ENCODE assay signal across 10 cellular contexts in the genomic region with DNA sequence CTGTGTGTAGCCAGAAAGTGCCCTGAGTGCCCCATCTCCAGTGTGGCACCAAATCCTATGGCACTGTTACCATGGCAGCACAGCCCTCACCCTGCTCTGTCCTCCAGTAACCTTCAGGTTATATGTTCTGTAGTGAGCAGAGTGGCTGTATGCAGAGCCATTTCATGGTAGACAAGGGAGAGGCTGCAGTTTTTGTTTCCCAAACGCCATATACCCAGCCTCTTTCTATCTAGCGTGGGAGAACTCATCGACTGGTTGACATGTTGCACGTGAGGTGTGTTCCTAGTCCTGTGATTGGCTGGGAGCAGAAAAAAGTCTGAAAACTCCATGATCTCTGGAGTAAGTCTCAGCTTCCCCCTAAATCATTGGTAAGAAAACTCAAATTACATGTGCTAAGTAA. TPM values are rescaled to one million over a fixed set of nuclear protein-coding genes. Genes with fewer than 3 reads are reported as not detected.
DNase-seq lines count a peak whose midpoint lies in the region; ATAC-seq lines count a peak whose summit lies in the region.
"Had no signal": no experiment of that assay in that cellular context is flagged by ENCODE, and none has a peak within 500 bp of the region (broad histone marks: within the 10 kb centered on the region; RNA-seq: fewer than 3 reads in every experiment).

No MANE protein-coding gene starts in this region.

- peak; percentile 12 for DNase-seq in DMS79 treated with DMSO at 0.1 percent for 48 hours (lab: John Stamatoyannopoulos, UW)
- no peak for DNase-seq in DMS79 (lab: John Stamatoyannopoulos, UW)
- DNase-seq in activated naive CD4-positive, alpha-beta T cell treated with anti-CD3 and anti-CD28 coated beads, Interleukin-2, amount 10 ng/mL, durations not matched to agents 7 days and 5 days = peak; percentile 28
- no peak for DNase-seq in naive B cell
- no peak for DNase-seq in NCI-H446 (lab: John Stamatoyannopoulos, UW)
- no peak for DNase-seq in DMS53 (lab: John Stamatoyannopoulos, UW)
- DNase-seq: GDM1, NCI-H1694 treated with DMSO at 0.1 percent for 48 hours had no signal

- CTCF ChIA-PET in activated naive CD4-positive, alpha-beta T cell treated with anti-CD3 and anti-CD28 coated beads, Interleukin-2, amount 10 ng/mL, durations not matched to agents 7 days and 5 days (lab: Charles Lee) = interaction anchor here (1.2 to 2.8 kb wide), 4 partner anchors 12 to 43 kb away, joined by 4 to 14 read pairs (median 5); a partner anchor contains a TSS

- peaks cover 32% of the 10 kb centered on the region for H3K36me3 Mint-ChIP-seq in activated naive CD4-positive, alpha-beta T cell treated with anti-CD3 and anti-CD28 coated beads, Interleukin-2, amount 10 ng/mL, durations not matched to agents 7 days and 5 days
- peaks cover 0 to 8% of the 10 kb centered on the region in 2 donors for H3K36me3 Mint-ChIP-seq in naive B cell

- H3K4me3 Mint-ChIP-seq in activated naive CD4-positive, alpha-beta T cell treated with anti-CD3 and anti-CD28 coated beads, Interleukin-2, amount 10 ng/mL, durations not matched to agents 7 days and 5 days = peak overlapping the region; percentile 99
- H3K4me3 Mint-ChIP-seq in naive B cell = peak overlapping the region; percentile 95 to 100 (median 98)

- peaks cover 6% of the 10 kb centered on the region for H3K27me3 Mint-ChIP-seq in activated naive CD4-positive, alpha-beta T cell treated with anti-CD3 and anti-CD28 coated beads, Interleukin-2, amount 10 ng/mL, durations not matched to agents 7 days and 5 days
- no peaks in the 10 kb centered on the region for H3K27me3 Mint-ChIP-seq in naive B cell

- peak overlapping the region; percentile 30 for H3K27ac Mint-ChIP-seq in activated naive CD4-positive, alpha-beta T cell treated with anti-CD3 and anti-CD28 coated beads, Interleukin-2, amount 10 ng/mL, durations not matched to agents 7 days and 5 days
- peak overlapping the region in 5 of 6 donors; percentile 33 to 98 (median 98) for H3K27ac Mint-ChIP-seq in naive B cell

- H3K4me1 Mint-ChIP-seq in activated naive CD4-positive, alpha-beta T cell treated with anti-CD3 and anti-CD28 coated beads, Interleukin-2, amount 10 ng/mL, durations not matched to agents 7 days and 5 days = peaks cover 51% of the 10 kb centered on the region
- H3K4me1 Mint-ChIP-seq in naive B cell = peaks cover 35 to 61% (median 55%) of the 10 kb centered on the region in 3 donors

- H3K9me3 Mint-ChIP-seq in activated naive CD4-positive, alpha-beta T cell treated with anti-CD3 and anti-CD28 coated beads, Interleukin-2, amount 10 ng/mL, durations not matched to agents 7 days and 5 days = no peaks in the 10 kb centered on the region
- no peaks in the 10 kb centered on the region for H3K9me3 Mint-ChIP-seq in naive B cell

- ATAC-seq in HG02610 (IDR thresholded peaks at IDR 0.05; ENCODE audit: unreplicated experiment) (peak; percentile 23), naive B cell (ENCODE audit: low read depth in 2 of 2) (no peak), GM21526 (IDR thresholded peaks at IDR 0.05; ENCODE audit: low FRiP score, unreplicated experiment) (no peak)

RNA-seq across cellular contexts. Expression of a gene that starts 2.0 kb away (rescaled TPM):
- polyA plus RNA-seq in naive B cell (ENCODE audit: low read depth in 6 of 6) = 100 to 1,000 TPM in 1 of 6 donors, 10 to 100 TPM in 5; 34.9 to 116 (median 54.8) TPM

RNA-seq across cellular contexts. Expression of a gene that starts 19.4 kb away (rescaled TPM):
- polyA plus RNA-seq in naive B cell (ENCODE audit: low read depth in 6 of 6) = 1 to 10 TPM; 3.3 to 7.4 (median 6.1) TPM

Comparison
In these comparisons a context has a peak if more than half of its experiments do, and no peak if none do; other contexts are left out.
1. DNase-seq: peak in DMS79 treated with DMSO at 0.1 percent for 48 hours (single experiment) and activated naive CD4-positive, alpha-beta T cell treated with anti-CD3 and anti-CD28 coated beads, Interleukin-2, amount 10 ng/mL, durations not matched to agents 7 days and 5 days (single experiment); none in DMS79 (single experiment), naive B cell (single experiment), NCI-H446 (0 of 2) and DMS53 (single experiment).